ENCODE assay signal across 8 cellular contexts in genomic region chr12:92080390-92081285, GRCh38.
DNase-seq lines count a peak whose midpoint lies in the region; ATAC-seq lines count a peak whose summit lies in the region.

No MANE protein-coding gene starts in this region.

- DNase-seq in DMS53 treated with DMSO at 0.1 percent for 48 hours (lab: John Stamatoyannopoulos, UW; ENCODE audit: unreplicated experiment) (peak; percentile 73), astrocyte of the hippocampus (ENCODE audit: low read depth, low spot score) (peak; percentile 78), non-pigmented ciliary epithelial cell (ENCODE audit: low read depth) (peak; percentile 75), NCI-H1436 (lab: John Stamatoyannopoulos, UW) (no peak)
- DNase-seq in activated effector memory CD4-positive, alpha-beta T cell treated with Interleukin-2 at 50 U/mL for 16 hours = no peak
- DNase-seq in effector CD4-positive, alpha-beta T cell = no peak

- no peaks in the 10 kb centered on the region for H3K9me3 ChIP-seq in KOPT-K1 (ENCODE audit: insufficient read depth, low read length, poor library complexity, severe bottlenecking)

- peak overlapping the region; percentile 73 for H3K27ac ChIP-seq in KOPT-K1 (ENCODE audit: low read depth, low read length, poor library complexity, severe bottlenecking)

- peak; percentile 58 for ATAC-seq in GM21529 (IDR thresholded peaks at IDR 0.05; ENCODE audit: unreplicated experiment)

- H3K36me3 ChIP-seq in KOPT-K1 (ENCODE audit: insufficient read depth, low read length) = no peaks in the 10 kb centered on the region

Comparison
In these comparisons a context has a peak if more than half of its experiments do, and no peak if none do; other contexts are left out.
1. DNase-seq: peak in DMS53 treated with DMSO at 0.1 percent for 48 hours (single experiment), astrocyte of the hippocampus (single experiment) and non-pigmented ciliary epithelial cell (single experiment); none in NCI-H1436 (single experiment), activated effector memory CD4-positive, alpha-beta T cell treated with Interleukin-2 at 50 U/mL for 16 hours (single experiment) and effector CD4-positive, alpha-beta T cell (single experiment).